Comparison of ENCODE assay signal across 10 cellular contexts in genomic region chr3:134846943-134847342, GRCh38. TPM values are rescaled to one million over a fixed set of nuclear protein-coding genes. Genes with fewer than 3 reads are reported as not detected.
A peak's percentile ranks its signal among the peaks of the same experiment; 100 is the strongest.
DNase-seq lines count a peak whose midpoint lies in the region; ATAC-seq and TF ChIP-seq lines count a peak whose summit lies in the region.
"Had no signal": no experiment of that assay in that cellular context is flagged by ENCODE, and none has a peak within 500 bp of the region (broad histone marks: within the 10 kb centered on the region; RNA-seq: fewer than 3 reads in every experiment).

No MANE protein-coding gene starts in this region.

- no peaks in the 10 kb centered on the region for H3K36me3 ChIP-seq in mucosa of descending colon (ENCODE audit: low read depth)
- no peaks in the 10 kb centered on the region for H3K36me3 ChIP-seq in transverse colon

- H3K27ac ChIP-seq in transverse colon = no peak overlapping the region

- H3K27me3 ChIP-seq in transverse colon = no peaks in the 10 kb centered on the region

- no peak for TF ChIP-seq POLR2A in transverse colon (IDR thresholded peaks at IDR 0.05)

- ATAC-seq in mucosa of descending colon (peak; percentile 78), HG02642 (IDR thresholded peaks at IDR 0.05; ENCODE audit: poor library complexity, unreplicated experiment) (no peak)

- H3K4me1 ChIP-seq in mucosa of descending colon (ENCODE audit: low read depth) = no peaks in the 10 kb centered on the region
- H3K4me1 ChIP-seq in transverse colon = no peaks in the 10 kb centered on the region

- TF ChIP-seq EP300 in transverse colon (IDR thresholded peaks at IDR 0.05; ENCODE audit: low read depth) = no peak

- in situ Hi-C loops in transverse colon (cut with MboI; ENCODE audit: low pct_ligation_motif_present in 1 of 4, low pct_unique_long_range_greater_than_20kb in 1 of 4, low sequenced_read_pairs in 3 of 4) = no loop called here

- WGBS in transverse colon (ENCODE audit: low coverage in 1 of 2), 2 donors = 30 to 33% methylated on average over 2 to 10 of the region's 10 CpGs

- TF ChIP-seq CTCF in mucosa of descending colon (IDR thresholded peaks at IDR 0.05) (no peak), transverse colon (IDR thresholded peaks at IDR 0.05) (no peak)

- H3K4me3 ChIP-seq in mucosa of descending colon (no peak overlapping the region), transverse colon (no peak overlapping the region)

- H3K9me3 ChIP-seq in mucosa of descending colon (no peaks in the 10 kb centered on the region), transverse colon (no peaks in the 10 kb centered on the region)

- intact Hi-C loops in mucosa of descending colon (cut with DNase I, micrococcal nuclease) = no loop called here
- intact Hi-C loops in transverse colon (cut with DNase I; ENCODE audit: low total_unique reads) = no loop called here

- peak; percentile 63 for DNase-seq in DMS153 (lab: John Stamatoyannopoulos, UW)
- DNase-seq in NCI-H146 treated with DMSO at 0.1 percent for 48 hours (lab: John Stamatoyannopoulos, UW; ENCODE audit: unreplicated experiment) = peak; percentile 21
- DNase-seq in dermis microvascular lymphatic vessel endothelial cell (ENCODE audit: low read depth in 2 of 2) = peak; percentile 96 to 97
- DNase-seq in mucosa of descending colon = no peak
- no peak for DNase-seq in COR-L47 (lab: John Stamatoyannopoulos, UW)
- DNase-seq in stimulated activated CD4-positive, alpha-beta T cell treated with anti-CD3 and anti-CD28 coated beads, Interleukin-2, amount 100 ng/mL, for 48 hours = no peak
- DNase-seq in transverse colon = no peak
- DNase-seq: activated naive CD4-positive, alpha-beta T cell treated with anti-CD3 and anti-CD28 coated beads, Interleukin-2, amount 10 ng/mL, durations not matched to agents 7 days and 5 days; MM.1S had no signal

RNA-seq across cellular contexts. Expression of gene EPHB1, which starts 51.9 kb away (rescaled TPM):
- total RNA-seq in dermis microvascular lymphatic vessel endothelial cell (1.4 and 3.8 TPM in 2 replicates), mucosa of descending colon (1 to 10 TPM in 1 of 3 donors, under 1 TPM in 2; 0.31 to 6.9 (median 0.64) TPM), transverse colon (1 to 10 TPM in 2 of 4 donors, under 1 TPM in 2; 0.82 to 2.2 (median 1.2) TPM)

Comparison
In these comparisons a context has a peak if more than half of its experiments do, and no peak if none do; other contexts are left out.
1. DNase-seq: peak in DMS153 (single experiment), NCI-H146 treated with DMSO at 0.1 percent for 48 hours (single experiment) and dermis microvascular lymphatic vessel endothelial cell (2 of 2); none in mucosa of descending colon (0 of 3), COR-L47 (single experiment), stimulated activated CD4-positive, alpha-beta T cell treated with anti-CD3 and anti-CD28 coated beads, Interleukin-2, amount 100 ng/mL, for 48 hours (0 of 2) and transverse colon (single experiment).